ENCODE assay signal across 9 cellular contexts in the genomic region with DNA sequence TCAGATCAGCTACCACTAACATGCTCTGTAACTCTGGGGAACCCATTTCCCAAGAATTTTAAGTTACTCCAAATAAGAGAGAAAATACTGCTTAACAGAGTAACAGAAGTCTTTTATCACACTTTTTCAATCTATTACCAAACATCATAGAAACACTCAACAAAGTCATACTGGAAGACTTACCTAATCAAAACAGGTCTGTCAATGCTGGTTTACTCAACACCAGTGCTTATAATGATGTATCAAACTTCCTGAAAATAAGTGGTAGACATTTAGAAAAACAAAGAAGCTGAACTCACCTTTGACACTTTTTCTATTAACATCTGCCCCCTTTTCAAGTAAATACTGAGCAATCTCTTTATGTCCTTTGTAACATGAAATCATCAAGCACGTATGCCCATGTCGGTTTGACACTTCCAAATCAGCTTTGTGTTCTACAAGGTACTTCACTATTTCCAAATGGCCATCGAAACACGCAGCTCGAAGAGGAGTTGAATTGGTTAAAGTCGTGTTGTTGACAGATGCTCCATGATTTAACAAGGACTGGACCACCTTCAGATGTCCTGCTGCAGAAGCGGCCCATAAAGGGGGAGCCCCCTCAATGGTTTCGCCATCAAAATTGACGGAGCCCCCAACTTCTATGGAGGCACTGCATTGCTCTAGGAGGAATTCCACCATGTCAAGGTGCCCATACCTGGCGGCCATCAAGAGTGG. TPM values are rescaled to one million over a fixed set of nuclear protein-coding genes. Genes with fewer than 3 reads are reported as not detected.
DNase-seq lines count a peak whose midpoint lies in the region; ATAC-seq and TF ChIP-seq lines count a peak whose summit lies in the region.
"Had no signal": no experiment of that assay in that cellular context is flagged by ENCODE, and none has a peak within 500 bp of the region (broad histone marks: within the 10 kb centered on the region; RNA-seq: fewer than 3 reads in every experiment).

No MANE protein-coding gene starts in this region.

- no peak for TF ChIP-seq POLR2A in ovary (IDR thresholded peaks at IDR 0.05)

- peak overlapping the region; percentile 72 for H3K9ac ChIP-seq in OCI-LY1 (ENCODE audit: low read length)

- peaks cover 23% of the 10 kb centered on the region for H3K9me3 ChIP-seq in DOHH2 (ENCODE audit: control insufficient read depth, insufficient read depth, low read length)
- peaks cover 6% of the 10 kb centered on the region for H3K9me3 ChIP-seq in OCI-LY1 (ENCODE audit: low read length)
- H3K9me3 ChIP-seq in ovary, result no peaks in the 10 kb centered on the region

- peaks cover 26% of the 10 kb centered on the region for H4K20me1 ChIP-seq in DOHH2 (ENCODE audit: control insufficient read depth, insufficient read depth, low read depth, low read length)
- H4K20me1 ChIP-seq in OCI-LY1 (ENCODE audit: insufficient read depth, low read length), result no peaks in the 10 kb centered on the region

- H3K9me3 Mint-ChIP-seq in endothelial cell (ENCODE audit: unreplicated experiment), result peaks cover 6% of the 10 kb centered on the region

- peaks cover 46% of the 10 kb centered on the region for H3K4me1 Mint-ChIP-seq in endothelial cell (ENCODE audit: unreplicated experiment)

- H3K27me3 ChIP-seq in DOHH2 (ENCODE audit: control insufficient read depth, low read length) (no peaks in the 10 kb centered on the region), OCI-LY1 (ENCODE audit: insufficient read depth, low read length) (no peaks in the 10 kb centered on the region), ovary (no peaks in the 10 kb centered on the region)

- H2AFZ ChIP-seq in OCI-LY1 (ENCODE audit: low read length), result no peak overlapping the region

- intact Hi-C loops in ovary (cut with DNase I), result no loop called here

- H3K4me2 ChIP-seq in DOHH2 (ENCODE audit: low read length) (peak overlapping the region; percentile 91), OCI-LY1 (ENCODE audit: low read length) (peak overlapping the region; percentile 96)

- no peaks in the 10 kb centered on the region for H3K9me2 ChIP-seq in DOHH2 (replicated peaks; ENCODE audit: control insufficient read depth, low read length)
- no peaks in the 10 kb centered on the region for H3K9me2 ChIP-seq in OCI-LY1 (ENCODE audit: low read depth, low read length)

- H3K27ac ChIP-seq in DOHH2 (ENCODE audit: low read depth, low read length) (no peak overlapping the region), OCI-LY1 (ENCODE audit: low read depth, low read length, poor library complexity, severe bottlenecking) (peak overlapping the region; percentile 71), ovary (peak overlapping the region; percentile 73 to 100)

- H3K4me1 ChIP-seq in DOHH2 (ENCODE audit: control insufficient read depth, low read length) (peaks cover 41% of the 10 kb centered on the region), OCI-LY1 (ENCODE audit: insufficient read depth, low read length, severe bottlenecking) (peaks cover 36% of the 10 kb centered on the region), ovary (ENCODE audit: insufficient read depth) (peaks cover 6% of the 10 kb centered on the region)

- peaks cover 14% of the 10 kb centered on the region for H3K27me3 Mint-ChIP-seq in endothelial cell (ENCODE audit: unreplicated experiment)

- no peak for ATAC-seq in HG02885 (IDR thresholded peaks at IDR 0.05; ENCODE audit: poor library complexity, unreplicated experiment)

- DNase-seq in endothelial cell (ENCODE audit: low spot score), result no peak
- DNase-seq in ovary, result peak in 2 of 5 donors; percentile 15 to 22
- DNase-seq in stimulated activated naive CD4-positive, alpha-beta T cell treated with Interleukin-2 at 50 U/mL for 16 hours (lab: John Stamatoyannopoulos, UW), result no peak
- DNase-seq in anterior cingulate cortex (lab: John Stamatoyannopoulos, UW), result no peak
- DNase-seq in islet precursor cell, result no peak

- 31 to 44% (median 41%) methylated on average over 10 of the region's 10 CpGs for WGBS in ovary, 3 donors

- TF ChIP-seq CTCF in DOHH2 (IDR thresholded peaks at IDR 0.05; ENCODE audit: low read depth, low read length, poor library complexity, severe bottlenecking), result no peak
- TF ChIP-seq CTCF in OCI-LY1 (IDR thresholded peaks at IDR 0.05; ENCODE audit: low read length), result no peak
- no peak for TF ChIP-seq CTCF in endothelial cell (IDR thresholded peaks at IDR 0.05; ENCODE audit: unreplicated experiment)
- no peak for TF ChIP-seq CTCF in ovary (IDR thresholded peaks at IDR 0.05)

- peaks cover 2% of the 10 kb centered on the region; the same call in 1 of the 2 replicates for H3F3A ChIP-seq in DOHH2 (ENCODE audit: control insufficient read depth, insufficient read depth)
- H3F3A ChIP-seq in OCI-LY1 (ENCODE audit: insufficient read depth, low read length), result no peaks in the 10 kb centered on the region

- peak overlapping the region; percentile 94 for H3K4me3 ChIP-seq in DOHH2 (ENCODE audit: low read length)
- H3K4me3 ChIP-seq in OCI-LY1 (ENCODE audit: low read depth, low read length, poor library complexity, severe bottlenecking), result peak overlapping the region; percentile 70
- peak overlapping the region; percentile 90 for H3K4me3 ChIP-seq in ovary

- TF ChIP-seq EP300 in ovary (IDR thresholded peaks at IDR 0.05), result no peak

- H3K36me3 Mint-ChIP-seq in endothelial cell (ENCODE audit: low read depth, unreplicated experiment), result peaks cover 37% of the 10 kb centered on the region

- peaks cover 70% of the 10 kb centered on the region for H3K36me3 ChIP-seq in DOHH2 (ENCODE audit: control insufficient read depth, low read length)
- peaks cover 56% of the 10 kb centered on the region for H3K36me3 ChIP-seq in OCI-LY1 (ENCODE audit: insufficient read depth, low read length)
- no peaks in the 10 kb centered on the region for H3K36me3 ChIP-seq in ovary

- H3K79me2 ChIP-seq in DOHH2 (ENCODE audit: control insufficient read depth, low read length) (peaks cover 67% of the 10 kb centered on the region), OCI-LY1 (ENCODE audit: insufficient read depth, low read length) (peaks cover 61% of the 10 kb centered on the region)

- peak overlapping the region; percentile 98 for H3K4me3 Mint-ChIP-seq in endothelial cell (ENCODE audit: unreplicated experiment)

- H3K27ac Mint-ChIP-seq in endothelial cell (ENCODE audit: unreplicated experiment), result peak overlapping the region; percentile 95

RNA-seq across cellular contexts. Expression of a gene that starts 1.8 kb away (rescaled TPM):
- total RNA-seq in endothelial cell (ENCODE audit: unreplicated experiment), result 16.8 TPM
- 10 to 100 TPM; 11.0 to 16.6 (median 14.9) TPM for total RNA-seq in ovary
- polyA plus RNA-seq in ovary, result 10 to 100 TPM in 1 of 2 donors, 1 to 10 TPM in 1; 6.5 to 11.7 TPM

RNA-seq across cellular contexts. Expression of a gene that starts 59.5 kb away (rescaled TPM):
- total RNA-seq in endothelial cell (ENCODE audit: unreplicated experiment) (1.9 TPM), ovary (1 to 10 TPM; 1.0 to 6.4 (median 4.9) TPM)
- 1 to 10 TPM; 2.2 to 3.1 TPM for polyA plus RNA-seq in ovary
- total RNA-seq: NCI-H460 had no signal
